Comparison of ENCODE assay signal across 8 cellular contexts in genomic region chr3:170056710-170057454, GRCh38. TPM values are rescaled to one million over a fixed set of nuclear protein-coding genes. Genes with fewer than 3 reads are reported as not detected.
DNase-seq lines count a peak whose midpoint lies in the region; ATAC-seq and TF ChIP-seq lines count a peak whose summit lies in the region.
"Had no signal": no experiment of that assay in that cellular context is flagged by ENCODE, and none has a peak within 500 bp of the region (broad histone marks: within the 10 kb centered on the region; RNA-seq: fewer than 3 reads in every experiment).

No MANE protein-coding gene starts in this region.

- WGBS in right lobe of liver (ENCODE audit: insufficient coverage, low coverage, low lambda C conversion rate, missing lambda C conversion rate) = 65% methylated on average over 3 of the region's 3 CpGs

- peak overlapping the region in 4 of 6 donors; percentile 11 to 76 (median 56) for H3K27ac Mint-ChIP-seq in naive B cell

- peaks cover 0 to 2% (median 0%) of the 10 kb centered on the region in 7 donors for H3K9me3 Mint-ChIP-seq in naive B cell

- H3K9me3 ChIP-seq in colonic mucosa (no peaks in the 10 kb centered on the region), right lobe of liver (no peaks in the 10 kb centered on the region)

- TF ChIP-seq POLR2A in right lobe of liver (IDR thresholded peaks at IDR 0.05) = no peak

- H3K4me3 ChIP-seq in colonic mucosa = no peak overlapping the region
- H3K4me3 ChIP-seq in right lobe of liver = no peak overlapping the region

- ATAC-seq in GM18873 (IDR thresholded peaks at IDR 0.05; ENCODE audit: low FRiP score, unreplicated experiment) = peak; percentile 90
- ATAC-seq in GM21737 (IDR thresholded peaks at IDR 0.05; ENCODE audit: unreplicated experiment) = peak; percentile 90
- ATAC-seq in HG03469 (IDR thresholded peaks at IDR 0.05; ENCODE audit: unreplicated experiment) = peak; percentile 91
- ATAC-seq in naive B cell (ENCODE audit: low read depth in 2 of 2) = peak; percentile 32 to 41
- no peak for ATAC-seq in right lobe of liver

- DNase-seq in naive B cell (no peak), colonic mucosa (no peak), right lobe of liver (no peak)
- no peak for DNase-seq in activated CD8-positive, alpha-beta memory T cell treated with anti-CD3 and anti-CD28 coated beads for 24 hours
- DNase-seq: NCI-H1105 treated with DMSO at 0.1 percent for 48 hours had no signal

- H3K27me3 ChIP-seq in colonic mucosa (no peaks in the 10 kb centered on the region), right lobe of liver (no peaks in the 10 kb centered on the region)

- H3K4me1 Mint-ChIP-seq in naive B cell = peaks cover 31 to 47% (median 35%) of the 10 kb centered on the region in 3 donors

- H3K4me3 Mint-ChIP-seq in naive B cell = peak overlapping the region in 5 of 8 donors; percentile 6 to 60 (median 44)

- TF ChIP-seq CTCF in colonic mucosa (IDR thresholded peaks at IDR 0.05) (no peak), right lobe of liver (IDR thresholded peaks at IDR 0.05) (no peak)

- H3K4me1 ChIP-seq in colonic mucosa (no peaks in the 10 kb centered on the region), right lobe of liver (no peaks in the 10 kb centered on the region)

- intact Hi-C loops in colonic mucosa (cut with DNase I) (no loop called here), right lobe of liver (cut with DNase I) (no loop called here)

- H3K27ac ChIP-seq in colonic mucosa (no peak overlapping the region), right lobe of liver (no peak overlapping the region)

- H3K27me3 Mint-ChIP-seq in naive B cell = no peaks in the 10 kb centered on the region

- H3K9ac ChIP-seq in colonic mucosa (ENCODE audit: low read depth in 2 of 2, low read length in 2 of 2) = no peak overlapping the region

- no peaks in the 10 kb centered on the region for H3K36me3 ChIP-seq in colonic mucosa
- H3K36me3 ChIP-seq in right lobe of liver = no peaks in the 10 kb centered on the region

- peaks cover 0 to 8% of the 10 kb centered on the region in 2 donors for H3K36me3 Mint-ChIP-seq in naive B cell

RNA-seq across cellular contexts. Expression of gene GPR160, which starts 19.1 kb away (rescaled TPM):
- 10 to 100 TPM; 49.4 to 92.1 (median 65.5) TPM for polyA plus RNA-seq in naive B cell (ENCODE audit: low read depth in 6 of 6)
- 10 to 100 TPM; 56.4 to 78.4 TPM for total RNA-seq in colonic mucosa
- total RNA-seq in right lobe of liver = 1 to 10 TPM; 1.0 to 4.2 (median 1.6) TPM

Comparison
In these comparisons a context has a peak if more than half of its experiments do, and no peak if none do; other contexts are left out.
1. ATAC-seq: peak in GM18873 (single experiment), GM21737 (single experiment), HG03469 (single experiment) and naive B cell (2 of 2); none in right lobe of liver (0 of 4).
2. RNA of gene GPR160, which starts 19.1 kb away (total RNA-seq): 56.4 to 78.4 TPM in colonic mucosa; 1.0 to 4.2 TPM in right lobe of liver; every median in the first group is over 10 times any median in the second.